2 cellular contexts compared by ENCODE assay signal in genomic region chr14:29643415-29644206, GRCh38.
TF ChIP-seq lines count a peak whose summit lies in the region.

No MANE protein-coding gene starts in this region.

TF ChIP-seq in IMR-90, 13 proteins besides CTCF, POLR2A, EP300 and RAD21:
- no peak for TF ChIP-seq SMC3 (IDR thresholded peaks at IDR 0.05; ENCODE audit: low read depth, low read length)
- no peak for TF ChIP-seq FOS (IDR thresholded peaks at IDR 0.05; ENCODE audit: low read depth, low read length)
- peak; percentile 99 for TF ChIP-seq MAFK (IDR thresholded peaks at IDR 0.05; ENCODE audit: low read depth, low read length)
- peak; percentile 96 for TF ChIP-seq NFE2L2 (IDR thresholded peaks at IDR 0.05; ENCODE audit: low read depth, low read length)

TF ChIP-seq in HepG2, 621 proteins besides CTCF, POLR2A, EP300 and RAD21:
- TF ChIP-seq MAFK (conservative IDR thresholded peaks at IDR 0.05 in 1 of 2, IDR thresholded peaks at IDR 0.05 in 1 of 2; ENCODE audit: low read length in 2 of 2), result peak; percentile 98 to 99
- TF ChIP-seq NFE2L2 (IDR thresholded peaks at IDR 0.05; ENCODE audit: low read length), result peak; percentile 89
- peak; percentile 97 for TF ChIP-seq MAFF (IDR thresholded peaks at IDR 0.05; ENCODE audit: low read depth, low read length)
- no peak for TF ChIP-seq ZFP82 (CRISPR knock-in tag; IDR thresholded peaks at IDR 0.05; ENCODE audit: borderline replicate concordance)
- TF ChIP-seq ISL2 (CRISPR knock-in tag; IDR thresholded peaks at IDR 0.05), result no peak
TF ChIP-seq in HepG2: peak in this region for 3.
